17 cellular contexts compared by ENCODE assay signal in the genomic region with DNA sequence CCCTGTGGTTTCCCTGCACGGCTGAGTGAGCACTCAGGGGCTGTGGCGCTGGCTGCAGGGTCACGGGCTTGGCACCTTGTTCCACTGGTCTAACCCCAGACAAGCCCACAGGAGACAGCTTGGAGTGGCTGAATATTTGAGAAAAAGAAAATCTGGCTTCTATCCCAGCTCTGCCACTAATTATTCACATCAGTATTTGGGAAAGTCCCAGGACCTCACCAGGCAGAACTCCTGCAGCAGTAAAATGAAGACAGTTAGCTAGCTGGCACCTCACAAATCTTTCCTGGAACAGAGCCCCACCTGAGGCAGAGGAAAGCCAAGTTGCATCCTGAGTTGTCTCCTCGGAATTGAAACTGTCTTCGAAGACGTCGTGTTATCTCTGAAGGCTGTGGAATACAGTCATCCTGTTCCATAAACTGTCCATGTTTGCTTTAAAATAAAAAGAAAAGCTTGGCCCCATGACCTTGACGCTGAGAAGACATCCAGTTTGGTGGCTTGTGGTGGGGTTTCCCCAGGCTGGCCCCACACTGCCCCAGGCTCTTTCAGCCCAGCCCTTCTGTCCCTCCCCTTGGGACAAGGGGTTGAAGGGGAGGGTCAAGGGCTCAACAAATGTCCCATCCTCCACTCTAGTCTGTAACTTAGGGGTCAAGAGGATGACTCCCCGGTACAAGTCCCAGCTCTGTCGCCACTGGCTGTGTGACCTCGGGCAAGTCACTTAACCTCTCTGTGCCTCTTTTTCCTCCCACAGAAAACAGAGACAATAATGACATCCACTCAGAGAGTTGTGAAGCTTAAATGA.
DNase-seq lines count a peak whose midpoint lies in the region; ATAC-seq and TF ChIP-seq lines count a peak whose summit lies in the region.
"Had no signal": no experiment of that assay in that cellular context is flagged by ENCODE, and none has a peak within 500 bp of the region (broad histone marks: within the 10 kb centered on the region; RNA-seq: fewer than 3 reads in every experiment).

No MANE protein-coding gene starts in this region.

- in situ Hi-C loops in gastrocnemius medialis (cut with MboI; ENCODE audit: low sequenced_read_pairs in 4 of 4) = loop anchor here in 1 of 4 donors (25.0 kb wide), 1 partner anchor 511 kb away; no protein-coding TSS in a partner anchor

- H3K4me3 Mint-ChIP-seq in glutamatergic neuron (ENCODE audit: unreplicated experiment) = no peak overlapping the region
- H3K4me3 Mint-ChIP-seq: activated naive CD4-positive, alpha-beta T cell treated with anti-CD3 and anti-CD28 coated beads for 36 hours; CD4-positive, alpha-beta T cell; dendritic cell treated with granulocyte-macrophage colony-stimulating factor and Interleukin-4, amounts not matched to agents 40 ng/mL and 50 ng/mL, for 4 days had no signal

- peaks cover 4% of the 10 kb centered on the region for H3K4me1 Mint-ChIP-seq in glutamatergic neuron (ENCODE audit: low read depth, unreplicated experiment)

- intact Hi-C loops in gastrocnemius medialis (cut with DNase I; ENCODE audit: low total_unique reads) = no loop called here

- TF ChIP-seq POLR2A in gastrocnemius medialis (IDR thresholded peaks at IDR 0.05) = no peak

- peaks cover 4% of the 10 kb centered on the region for H3K9me3 Mint-ChIP-seq in glutamatergic neuron (ENCODE audit: unreplicated experiment)
- H3K9me3 Mint-ChIP-seq: activated naive CD4-positive, alpha-beta T cell treated with anti-CD3 and anti-CD28 coated beads for 36 hours; CD4-positive, alpha-beta T cell; dendritic cell treated with granulocyte-macrophage colony-stimulating factor and Interleukin-4, amounts not matched to agents 40 ng/mL and 50 ng/mL, for 4 days had no signal

- no peak overlapping the region for H3K4me3 ChIP-seq in BLaER1 treated with 17β-estradiol and CSF1 and Interleukin-3, amounts not matched to agents 10 nM and 100 nM
- H3K4me3 ChIP-seq in MG63 = no peak overlapping the region
- H3K4me3 ChIP-seq in coronary artery = no peak overlapping the region
- H3K4me3 ChIP-seq in gastrocnemius medialis = no peak overlapping the region
- H3K4me3 ChIP-seq: tibial nerve had no signal

- H3K4me2 ChIP-seq in BLaER1 treated with 17β-estradiol and CSF1 and Interleukin-3, amounts not matched to agents 10 nM and 100 nM = peak overlapping the region; percentile 46 to 86 (median 79)

- no peak overlapping the region for H3K27ac Mint-ChIP-seq in glutamatergic neuron (ENCODE audit: unreplicated experiment)
- H3K27ac Mint-ChIP-seq: activated naive CD4-positive, alpha-beta T cell treated with anti-CD3 and anti-CD28 coated beads for 36 hours; CD4-positive, alpha-beta T cell; dendritic cell treated with granulocyte-macrophage colony-stimulating factor and Interleukin-4, amounts not matched to agents 40 ng/mL and 50 ng/mL, for 4 days had no signal

- no peak for ATAC-seq in gastrocnemius medialis
- ATAC-seq: right cardiac atrium had no signal

- no peaks in the 10 kb centered on the region for H3K36me3 ChIP-seq in BLaER1 treated with 17β-estradiol and CSF1 and Interleukin-3, amounts not matched to agents 10 nM and 100 nM
- no peaks in the 10 kb centered on the region for H3K36me3 ChIP-seq in MG63
- H3K36me3 ChIP-seq in gastrocnemius medialis = no peaks in the 10 kb centered on the region
- H3K36me3 ChIP-seq: tibial nerve had no signal

- peak overlapping the region in 4 of 11 experiments; percentile 1 to 37 (median 7); a peak in 4 of 22 replicates for H3K9ac ChIP-seq in BLaER1 treated with 17β-estradiol and CSF1 and Interleukin-3, amounts not matched to agents 10 nM and 100 nM

- no peaks in the 10 kb centered on the region for H3K9me3 ChIP-seq in BLaER1 treated with 17β-estradiol and CSF1 and Interleukin-3, amounts not matched to agents 10 nM and 100 nM (replicated peaks in 1 of 11)
- H3K9me3 ChIP-seq in MG63 = no peaks in the 10 kb centered on the region
- no peaks in the 10 kb centered on the region for H3K9me3 ChIP-seq in gastrocnemius medialis
- H3K9me3 ChIP-seq: tibial nerve had no signal

- no peaks in the 10 kb centered on the region for H3K36me3 Mint-ChIP-seq in glutamatergic neuron (ENCODE audit: unreplicated experiment)

- TF ChIP-seq CTCF in coronary artery (IDR thresholded peaks at IDR 0.05) = no peak
- no peak for TF ChIP-seq CTCF in gastrocnemius medialis (IDR thresholded peaks at IDR 0.05 in 4 of 5, conservative IDR thresholded peaks at IDR 0.05 in 1 of 5)
- no peak for TF ChIP-seq CTCF in glutamatergic neuron (IDR thresholded peaks at IDR 0.05; ENCODE audit: partially characterized antibody, unreplicated experiment)

- no peaks in the 10 kb centered on the region for H3K27me3 ChIP-seq in BLaER1 treated with 17β-estradiol and CSF1 and Interleukin-3, amounts not matched to agents 10 nM and 100 nM
- H3K27me3 ChIP-seq in MG63 (no peaks in the 10 kb centered on the region), gastrocnemius medialis (peaks cover 0 to 8% (median 0%) of the 10 kb centered on the region in 3 donors)
- H3K27me3 ChIP-seq: tibial nerve had no signal

- H3K27ac ChIP-seq in BLaER1 treated with 17β-estradiol and CSF1 and Interleukin-3, amounts not matched to agents 10 nM and 100 nM = peak overlapping the region in 6 of 11 experiments; percentile 27 to 93 (median 88); a peak in 11 of 22 replicates
- H3K27ac ChIP-seq in coronary artery (no peak overlapping the region), gastrocnemius medialis (no peak overlapping the region)
- H3K27ac ChIP-seq: HL-60, tibial nerve had no signal

- DNase-seq in MG63 (peak; percentile 67), coronary artery (ENCODE audit: low spot score) (peak; percentile 67), myocyte (ENCODE audit: low read depth) (peak; percentile 25), NCI-H1417 treated with DMSO at 0.1 percent for 48 hours (lab: John Stamatoyannopoulos, UW) (no peak), gastrocnemius medialis (no peak), glutamatergic neuron (no peak), NCI-H187 treated with DMSO at 0.1 percent for 48 hours (lab: John Stamatoyannopoulos, UW) (no peak)
- DNase-seq: activated CD4-positive, alpha-beta T cell treated with anti-CD3 and anti-CD28 coated beads, Interleukin-2, amount 50 U/mL, for 4 hours; activated naive CD4-positive, alpha-beta T cell treated with anti-CD3 and anti-CD28 coated beads for 36 hours; NCI-H1048; NCI-H82; right cardiac atrium had no signal

- peaks cover 37 to 63% (median 52%) of the 10 kb centered on the region in 10 experiments for H3K4me1 ChIP-seq in BLaER1 treated with 17β-estradiol and CSF1 and Interleukin-3, amounts not matched to agents 10 nM and 100 nM
- H3K4me1 ChIP-seq in gastrocnemius medialis = no peaks in the 10 kb centered on the region

- no peaks in the 10 kb centered on the region for H4K20me1 ChIP-seq in BLaER1 treated with 17β-estradiol and CSF1 and Interleukin-3, amounts not matched to agents 10 nM and 100 nM

- H3K27me3 Mint-ChIP-seq in glutamatergic neuron (ENCODE audit: unreplicated experiment) = peaks cover 4% of the 10 kb centered on the region

Comparison
In these comparisons a context has a peak if more than half of its experiments do, and no peak if none do; other contexts are left out.
1. H3K27ac ChIP-seq: peak in BLaER1 treated with 17β-estradiol and CSF1 and Interleukin-3, amounts not matched to agents 10 nM and 100 nM (6 of 11); none in coronary artery (0 of 2) and gastrocnemius medialis (0 of 4).
2. DNase-seq: peak in MG63 (single experiment), coronary artery (single experiment) and myocyte (single experiment); none in NCI-H1417 treated with DMSO at 0.1 percent for 48 hours (single experiment), gastrocnemius medialis (0 of 2), glutamatergic neuron (single experiment) and NCI-H187 treated with DMSO at 0.1 percent for 48 hours (single experiment).